Comparison of ENCODE assay signal across 20 cellular contexts in genomic region chr2:202519453-202519852, GRCh38.
DNase-seq lines count a peak whose midpoint lies in the region; ATAC-seq, FAIRE-seq and TF ChIP-seq lines count a peak whose summit lies in the region.
"Had no signal": no experiment of that assay in that cellular context is flagged by ENCODE, and none has a peak within 500 bp of the region (broad histone marks: within the 10 kb centered on the region; RNA-seq: fewer than 3 reads in every experiment).

No MANE protein-coding gene starts in this region.

- H3K9me3 ChIP-seq in uterus (no peaks in the 10 kb centered on the region), PC-9 (ENCODE audit: insufficient read depth, low read depth) (no peaks in the 10 kb centered on the region)
- H3K9me3 ChIP-seq: BLaER1, Caco-2 had no signal

- H3K79me2 ChIP-seq in PC-9 (ENCODE audit: low read depth), result no peaks in the 10 kb centered on the region

- FAIRE-seq in G401.6 (lab: Jason Lieb, UNC) (peak; percentile 28), colon (lab: Jason Lieb, UNC) (peak; percentile 14), islet of Langerhans (lab: Jason Lieb, UNC) (peak; percentile 33)
- FAIRE-seq: GM12891 had no signal

- H3K4me3 ChIP-seq in uterus, result no peak overlapping the region
- H3K4me3 ChIP-seq in PC-9, result no peak overlapping the region
- H3K4me3 ChIP-seq: BLaER1, GM23338 had no signal

- H3F3A ChIP-seq in PC-9 (ENCODE audit: insufficient read depth, low read depth), result no peaks in the 10 kb centered on the region

- H3K4me1 ChIP-seq in uterus (no peaks in the 10 kb centered on the region), PC-9 (replicated peaks; ENCODE audit: insufficient read depth) (no peaks in the 10 kb centered on the region)
- H3K4me1 ChIP-seq: BLaER1, Caco-2 had no signal

- DNase-seq in uterus (no peak), PC-9 (no peak)
- DNase-seq: 8988T; Caco-2; CD4-positive, CD25-positive, alpha-beta regulatory T cell; CD8-positive, alpha-beta T cell; DMS 273 treated with DMSO at 0.1 percent for 48 hours; DMS79; EL; GF-D8; H9 had no signal

- TF ChIP-seq POLR2A in uterus (IDR thresholded peaks at IDR 0.05), result no peak

- no peak overlapping the region for H2AFZ ChIP-seq in PC-9
- H2AFZ ChIP-seq: GM23338 had no signal

- H3K27ac ChIP-seq in uterus, result no peak overlapping the region
- H3K27ac ChIP-seq in PC-9, result no peak overlapping the region
- H3K27ac ChIP-seq: BLaER1, C4-2B had no signal

- no peaks in the 10 kb centered on the region for H3K27me3 ChIP-seq in uterus
- H3K27me3 ChIP-seq in PC-9 (ENCODE audit: insufficient read depth, low read depth), result no peaks in the 10 kb centered on the region
- H3K27me3 ChIP-seq: BLaER1 had no signal

- TF ChIP-seq CTCF in uterus (IDR thresholded peaks at IDR 0.05), result no peak
- TF ChIP-seq CTCF in PC-9 (conservative IDR thresholded peaks at IDR 0.05), result no peak

- H4K20me1 ChIP-seq in PC-9 (ENCODE audit: insufficient read depth), result no peaks in the 10 kb centered on the region
- H4K20me1 ChIP-seq: BLaER1 had no signal

- intact Hi-C loops in uterus (cut with DNase I; ENCODE audit: low total_unique reads) (no loop called here), PC-9 (cut with micrococcal nuclease; ENCODE audit: unreplicated experiment) (no loop called here)

- POLR2A ChIA-PET in PC-9 (lab: Charles Lee; ENCODE audit: unreplicated experiment), result no interaction called here

- ATAC-seq in HG03378 (IDR thresholded peaks at IDR 0.05; ENCODE audit: unreplicated experiment), result no peak
- ATAC-seq: CD8-positive, alpha-beta T cell; GM23338; HCT116 had no signal

- no TSS peak for BruUV-seq in PC-9 (replicated peaks; lab: Mats Ljungman, UMichigan)

- H3K36me3 ChIP-seq in uterus (no peaks in the 10 kb centered on the region), PC-9 (ENCODE audit: low read depth) (no peaks in the 10 kb centered on the region)

- H3K9me2 ChIP-seq in PC-9 (ENCODE audit: insufficient read depth), result no peaks in the 10 kb centered on the region

- no peak overlapping the region for H3K4me2 ChIP-seq in PC-9
- H3K4me2 ChIP-seq: BLaER1, GM23338 had no signal

- CTCF ChIA-PET in PC-9 (lab: Charles Lee), result no interaction called here
